ENCODE assay signal across 22 cellular contexts in the genomic region with DNA sequence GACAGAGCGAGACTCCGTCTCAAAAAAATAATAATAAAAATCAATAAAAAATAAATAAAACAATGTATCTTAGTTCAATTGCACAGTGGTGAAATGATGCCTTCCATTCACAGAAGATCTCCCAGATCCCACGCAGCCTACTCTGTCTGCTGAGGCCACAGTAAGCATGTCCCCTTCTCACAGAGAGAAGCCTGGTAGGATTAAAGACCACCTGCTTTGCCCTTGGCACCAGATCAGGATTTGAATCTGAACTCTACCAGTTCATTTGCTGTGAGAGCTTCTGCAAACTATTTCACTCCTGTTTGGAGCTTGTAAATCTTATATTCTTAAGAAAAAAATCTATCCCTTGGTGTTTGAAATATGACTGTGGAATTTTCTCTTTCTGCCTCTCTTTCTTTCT.
"Had no signal": no experiment of that assay in that cellular context is flagged by ENCODE, and none has a peak within 500 bp of the region (broad histone marks: within the 10 kb centered on the region; RNA-seq: fewer than 3 reads in every experiment).

No MANE protein-coding gene starts in this region.

- H3K9me3 Mint-ChIP-seq: immature natural killer cell; naive thymus-derived CD8-positive, alpha-beta T cell; stimulated activated naive CD8-positive, alpha-beta T cell treated with anti-CD3 and anti-CD28 coated beads, Interleukin-15, amount 100 ng/mL, for 72 hours had no signal

- DNase-seq: dermis blood vessel endothelial cell; effector memory CD4-positive, alpha-beta T cell; esophagus squamous epithelium; foreskin melanocyte; glutamatergic neuron; heart right ventricle; hippocampal formation; immature natural killer cell; islet precursor cell; kidney glomerular epithelial cell; left ventricle myocardium superior; lower lobe of right lung; naive thymus-derived CD8-positive, alpha-beta T cell; right lobe of liver; stimulated activated CD4-positive, alpha-beta T cell treated with anti-CD3 and anti-CD28 coated beads, Interleukin-12 subunit alpha, Interleukin-12 subunit beta, amount 100 ng/mL, for 4 hours; stimulated activated CD4-positive, alpha-beta T cell treated with anti-CD3 and anti-CD28 coated beads, Interleukin-1b, Interleukin-23, amount 100 ng/mL, for 48 hours; stimulated activated CD4-positive, alpha-beta T cell treated with anti-CD3 and anti-CD28 coated beads, Interleukin-4, amount 100 ng/mL, for 1 hour; stimulated activated CD8-positive, alpha-beta memory T cell treated with anti-CD3 and anti-CD28 coated beads, Interleukin-4, amount 100 ng/mL, for 48 hours; stimulated activated naive CD4-positive, alpha-beta T cell; stimulated activated naive CD8-positive, alpha-beta T cell treated with anti-CD3 and anti-CD28 coated beads, Interleukin-15, amount 100 ng/mL, for 72 hours; thyroid gland had no signal

- H3K36me3 Mint-ChIP-seq: immature natural killer cell; naive thymus-derived CD8-positive, alpha-beta T cell had no signal

- H3K27ac Mint-ChIP-seq: progenitor cell of endocrine pancreas; stimulated activated naive CD8-positive, alpha-beta T cell treated with anti-CD3 and anti-CD28 coated beads, Interleukin-15, amount 100 ng/mL, for 72 hours had no signal

- H3K4me3 Mint-ChIP-seq: stimulated activated naive CD8-positive, alpha-beta T cell treated with anti-CD3 and anti-CD28 coated beads, Interleukin-15, amount 100 ng/mL, for 72 hours had no signal

- ATAC-seq: heart right ventricle; left ventricle myocardium superior; lower lobe of right lung; naive thymus-derived CD8-positive, alpha-beta T cell; right lobe of liver; stimulated activated naive CD8-positive, alpha-beta T cell treated with anti-CD3 and anti-CD28 coated beads, Interleukin-15, amount 100 ng/mL, for 72 hours had no signal
